Comparison of ENCODE assay signal across 1 cellular context in genomic region chr5:111076076-111076475, GRCh38.
A peak's percentile ranks its signal among the peaks of the same experiment; 100 is the strongest.
TF ChIP-seq lines count a peak whose summit lies in the region.

No MANE protein-coding gene starts in this region.

TF ChIP-seq in IMR-90, 13 proteins besides CTCF, POLR2A, EP300 and RAD21:
- TF ChIP-seq CEBPB (IDR thresholded peaks at IDR 0.05; ENCODE audit: low read depth, low read length), result peak; percentile 38; the same call in 1 of the 2 replicates
- no peak for TF ChIP-seq SMC3 (IDR thresholded peaks at IDR 0.05; ENCODE audit: low read depth, low read length)
